ENCODE assay signal across 27 cellular contexts in the genomic region with DNA sequence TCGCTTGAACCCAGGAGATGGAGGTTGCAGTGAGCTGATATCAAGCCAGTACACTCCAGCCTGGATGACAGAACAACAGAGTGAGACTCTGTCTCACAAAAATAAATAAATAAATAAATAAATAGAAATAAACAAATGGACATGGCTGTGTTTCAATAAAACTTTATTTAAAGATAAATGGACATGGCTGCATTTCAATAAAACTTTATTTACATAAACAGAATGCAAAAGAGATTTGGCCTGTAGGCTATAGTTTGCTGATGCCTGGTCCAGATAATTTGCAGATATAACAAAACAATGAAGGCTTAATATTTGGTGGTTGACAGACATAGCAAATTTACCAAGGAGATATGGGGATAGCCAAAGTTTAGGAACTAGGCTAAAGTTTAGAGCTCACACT.
"Had no signal": no experiment of that assay in that cellular context is flagged by ENCODE, and none has a peak within 500 bp of the region (broad histone marks: within the 10 kb centered on the region; RNA-seq: fewer than 3 reads in every experiment).

No MANE protein-coding gene starts in this region.

- H2AFZ ChIP-seq: hepatocyte had no signal

- DNase-seq: colonic mucosa; cortex of kidney; dermis blood vessel endothelial cell; dorsolateral prefrontal cortex; effector CD4-positive, alpha-beta T cell; effector CD8-positive, alpha-beta T cell; effector memory CD4-positive, alpha-beta T cell; effector memory CD8-positive, alpha-beta T cell; endodermal cell; erythroblast; esophagus squamous epithelium; foreskin fibroblast; foreskin keratinocyte; foreskin melanocyte; gastrocnemius medialis; glutamatergic neuron; head of caudate nucleus; heart left ventricle; heart right ventricle had no signal

- H3K27ac ChIP-seq: colonic mucosa, coronary artery, dorsolateral prefrontal cortex, epithelial cell of prostate, esophagus muscularis mucosa, esophagus squamous epithelium, foreskin keratinocyte, gastrocnemius medialis, gastroesophageal sphincter, heart left ventricle, heart right ventricle, hepatocyte had no signal

- FAIRE-seq: endothelial cell of umbilical vein, frontal cortex had no signal

- ATAC-seq: effector memory CD8-positive, alpha-beta T cell; esophagus mucosa; foreskin keratinocyte; gastrocnemius medialis; gastroesophageal sphincter; heart left ventricle; heart right ventricle had no signal

- H3K4me3 ChIP-seq: colonic mucosa, coronary artery, dorsolateral prefrontal cortex, esophagus muscularis mucosa, esophagus squamous epithelium, gastrocnemius medialis, gastroesophageal sphincter, heart left ventricle, heart right ventricle, hepatocyte had no signal

- H3K36me3 ChIP-seq: colonic mucosa, esophagus muscularis mucosa, esophagus squamous epithelium, gastrocnemius medialis, gastroesophageal sphincter, heart left ventricle, heart right ventricle had no signal

- H3K79me2 ChIP-seq: hepatocyte had no signal

- H3K9me3 ChIP-seq: colonic mucosa, esophagus squamous epithelium, gastrocnemius medialis, gastroesophageal sphincter had no signal

- H3K4me1 ChIP-seq: colonic mucosa, esophagus muscularis mucosa, esophagus squamous epithelium, foreskin keratinocyte, gastrocnemius medialis, gastroesophageal sphincter, heart left ventricle, heart right ventricle had no signal

- H3K27me3 ChIP-seq: colonic mucosa had no signal
